In genomic region chr4:27018910-27019309, GRCh38 we compare ENCODE assay signal across 5 cellular contexts.
"Had no signal": no experiment of that assay in that cellular context is flagged by ENCODE, and none has a peak within 500 bp of the region (broad histone marks: within the 10 kb centered on the region; RNA-seq: fewer than 3 reads in every experiment).

No MANE protein-coding gene starts in this region.

- H3K4me2 ChIP-seq: GM23338 had no signal

- ATAC-seq: GM23338 had no signal

- H3K4me3 Mint-ChIP-seq: GM23338, H9 had no signal

- H3K27ac Mint-ChIP-seq: GM23338, H9 had no signal

- H3K4me3 ChIP-seq: GM23338 had no signal

- DNase-seq: H9, HCEC 1CT, IMR-90, KBM-7 had no signal

- H2AFZ ChIP-seq: GM23338 had no signal

- H3K9me3 Mint-ChIP-seq: GM23338, H9 had no signal
